1 cellular context compared by ENCODE assay signal in genomic region chr16:1197237-1197866, GRCh38.
A peak's percentile ranks its signal among the peaks of the same experiment; 100 is the strongest.
TF ChIP-seq lines count a peak whose summit lies in the region.

No MANE protein-coding gene starts in this region.

TF ChIP-seq in HepG2, 621 proteins besides CTCF, POLR2A, EP300 and RAD21:
- no peak for TF ChIP-seq SNAI1 (CRISPR knock-in tag; IDR thresholded peaks at IDR 0.05; ENCODE audit: borderline replicate concordance)
- no peak for TF ChIP-seq ZNF580 (CRISPR knock-in tag; IDR thresholded peaks at IDR 0.05; ENCODE audit: borderline replicate concordance, low read depth)
- TF ChIP-seq ZBTB25 (CRISPR knock-in tag; IDR thresholded peaks at IDR 0.05): no peak
- no peak for TF ChIP-seq PPARG (CRISPR knock-in tag; conservative IDR thresholded peaks at IDR 0.05)
- no peak for TF ChIP-seq ZNF746 (CRISPR knock-in tag; IDR thresholded peaks at IDR 0.05)
- peak in 1 of 2 experiments; percentile 45; a peak in 2 of 4 replicates for TF ChIP-seq NR2F1 (CRISPR knock-in tag; IDR thresholded peaks at IDR 0.05)
- TF ChIP-seq SOX6 (IDR thresholded peaks at IDR 0.05): no peak
- no peak for TF ChIP-seq SOX6 (CRISPR knock-in tag; IDR thresholded peaks at IDR 0.05)
- no peak for TF ChIP-seq AHR (CRISPR knock-in tag; IDR thresholded peaks at IDR 0.05)
- peak; percentile 21 for TF ChIP-seq HNRNPLL (IDR thresholded peaks at IDR 0.05; ENCODE audit: low read depth, low read length, poor library complexity, severe bottlenecking)
- no peak for TF ChIP-seq ZNF709 (CRISPR knock-in tag; IDR thresholded peaks at IDR 0.05)
- no peak for TF ChIP-seq ZBTB40 (IDR thresholded peaks at IDR 0.05)
- no peak for TF ChIP-seq ZBTB40 (CRISPR knock-in tag; IDR thresholded peaks at IDR 0.05)
- no peak for TF ChIP-seq CC2D1A (CRISPR knock-in tag; IDR thresholded peaks at IDR 0.05)
- no peak for TF ChIP-seq ZNF333 (CRISPR knock-in tag; IDR thresholded peaks at IDR 0.05; ENCODE audit: borderline replicate concordance)
- TF ChIP-seq FOSL2 (CRISPR knock-in tag; IDR thresholded peaks at IDR 0.05): peak; percentile 68
- TF ChIP-seq ZNF263 (CRISPR knock-in tag; IDR thresholded peaks at IDR 0.05): peak; percentile 77; the same call in 1 of the 2 replicates
- no peak for TF ChIP-seq BCL3 (CRISPR knock-in tag; IDR thresholded peaks at IDR 0.05)
- no peak for TF ChIP-seq BCLAF1 (IDR thresholded peaks at IDR 0.05)
- peak; percentile 13; the same call in 1 of the 2 replicates for TF ChIP-seq HMG20B (CRISPR knock-in tag; conservative IDR thresholded peaks at IDR 0.05)
- no peak for TF ChIP-seq ZNF639 (CRISPR knock-in tag; conservative IDR thresholded peaks at IDR 0.05)
- TF ChIP-seq SP2 (CRISPR knock-in tag; IDR thresholded peaks at IDR 0.05): no peak
- peak; percentile 21; the same call in 1 of the 2 replicates for TF ChIP-seq GATAD2A (CRISPR knock-in tag; IDR thresholded peaks at IDR 0.05)
- no peak for TF ChIP-seq TGIF2 (CRISPR knock-in tag; IDR thresholded peaks at IDR 0.05)
- peak; percentile 38; the same call in 1 of the 2 replicates for TF ChIP-seq FOXA3 (CRISPR knock-in tag; IDR thresholded peaks at IDR 0.05)
- TF ChIP-seq IRF2 (CRISPR knock-in tag; IDR thresholded peaks at IDR 0.05): no peak
- no peak for TF ChIP-seq ASH2L (IDR thresholded peaks at IDR 0.05; ENCODE audit: insufficient read length, low read depth, low read length)
- TF ChIP-seq KAT8 (CRISPR knock-in tag; IDR thresholded peaks at IDR 0.05): no peak
- no peak for TF ChIP-seq ZNF503 (CRISPR knock-in tag; IDR thresholded peaks at IDR 0.05)
- TF ChIP-seq FOXA1 (IDR thresholded peaks at IDR 0.05): no peak
- TF ChIP-seq FOXA1 (CRISPR knock-in tag; IDR thresholded peaks at IDR 0.05): peak; percentile 74
- peak; percentile 56 for TF ChIP-seq NR2F6 (IDR thresholded peaks at IDR 0.05)
- peak; percentile 30; the same call in 1 of the 2 replicates for TF ChIP-seq NR2F6 (CRISPR knock-in tag; IDR thresholded peaks at IDR 0.05)
- TF ChIP-seq ZNF781 (CRISPR knock-in tag; IDR thresholded peaks at IDR 0.05; ENCODE audit: borderline replicate concordance, not compliant biosample characterization): no peak
- no peak for TF ChIP-seq ZNF839 (CRISPR knock-in tag; IDR thresholded peaks at IDR 0.05; ENCODE audit: borderline replicate concordance)
- TF ChIP-seq REL (CRISPR knock-in tag; conservative IDR thresholded peaks at IDR 0.05): no peak
- TF ChIP-seq ZBTB44 (CRISPR knock-in tag; IDR thresholded peaks at IDR 0.05): no peak
- TF ChIP-seq ZNF20 (CRISPR knock-in tag; IDR thresholded peaks at IDR 0.05): no peak
- no peak for TF ChIP-seq ZNF562 (CRISPR knock-in tag; IDR thresholded peaks at IDR 0.05; ENCODE audit: borderline replicate concordance)
